Comparison of ENCODE assay signal across 29 cellular contexts in the genomic region with DNA sequence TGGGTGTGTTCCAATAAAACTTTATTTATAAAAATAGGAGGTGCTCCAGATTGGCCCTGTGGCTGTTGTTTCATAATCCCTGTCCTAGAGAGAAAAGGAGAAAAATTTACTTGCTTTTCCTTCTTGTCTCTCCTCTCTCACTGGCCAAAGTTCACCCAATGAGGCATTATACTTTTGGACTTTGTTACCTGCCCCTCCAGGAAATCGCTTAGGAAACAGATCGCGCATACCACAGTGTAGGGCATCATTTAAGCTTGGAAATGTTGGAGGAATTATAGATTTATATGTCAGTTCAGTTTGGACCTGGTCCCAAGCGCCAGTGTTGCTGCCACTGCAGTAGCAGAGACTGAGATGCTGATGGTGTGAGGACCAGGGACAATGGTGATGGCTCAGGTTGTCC.
"Had no signal": no experiment of that assay in that cellular context is flagged by ENCODE, and none has a peak within 500 bp of the region (broad histone marks: within the 10 kb centered on the region; RNA-seq: fewer than 3 reads in every experiment).

No MANE protein-coding gene starts in this region.

- H3K36me3 ChIP-seq: gastroesophageal sphincter, heart left ventricle, left lung, neutrophil, pancreas, right lobe of liver, suprapubic skin had no signal

- H3K27me3 Mint-ChIP-seq: central memory CD8-positive, alpha-beta T cell; natural killer cell treated with Interleukin-12 subunit alpha and Interleukin-12 subunit beta and Interleukin-15 and Interleukin-18, amount 100 ng/mL, for 72 hours; stimulated activated naive CD8-positive, alpha-beta T cell treated with anti-CD3 and anti-CD28 coated beads, Interleukin-15, amount 100 ng/mL, for 72 hours; type B pancreatic cell had no signal

- H3K9me3 ChIP-seq: gastroesophageal sphincter, heart left ventricle, left lung, neutrophil, pancreas, right lobe of liver, suprapubic skin had no signal

- H3K36me3 Mint-ChIP-seq: naive B cell; natural killer cell treated with Interleukin-12 subunit alpha and Interleukin-12 subunit beta and Interleukin-15 and Interleukin-18, amount 100 ng/mL, for 72 hours; type B pancreatic cell had no signal

- H3K27me3 ChIP-seq: dorsolateral prefrontal cortex, foreskin keratinocyte, gastroesophageal sphincter, heart left ventricle, hepatocyte, left lung, neutrophil, pancreas, right lobe of liver, suprapubic skin had no signal

- H3K9me3 Mint-ChIP-seq: neural crest cell had no signal

- DNase-seq: cortex of kidney; dorsolateral prefrontal cortex; effector CD4-positive, alpha-beta T cell; foreskin keratinocyte; heart left ventricle; kidney; left lung; mesendoderm; midbrain; naive B cell; pancreas; right lobe of liver; stimulated activated CD4-positive, alpha-beta T cell treated with anti-CD3 and anti-CD28 coated beads, Interleukin-12 subunit alpha, Interleukin-12 subunit beta, amount 100 ng/mL, for 4 hours; stimulated activated CD4-positive, alpha-beta T cell treated with anti-CD3 and anti-CD28 coated beads, Interleukin-1b, Interleukin-23, amount 100 ng/mL, for 48 hours; stimulated activated CD4-positive, alpha-beta T cell treated with anti-CD3 and anti-CD28 coated beads, Interleukin-4, amount 100 ng/mL, for 1 hour; stimulated activated CD8-positive, alpha-beta memory T cell treated with anti-CD3 and anti-CD28 coated beads, Interleukin-4, amount 100 ng/mL, for 48 hours; stimulated activated naive CD4-positive, alpha-beta T cell; stimulated activated naive CD8-positive, alpha-beta T cell treated with anti-CD3 and anti-CD28 coated beads, Interleukin-15, amount 100 ng/mL, for 72 hours had no signal

- ATAC-seq: esophagus mucosa; gastroesophageal sphincter; heart left ventricle; left lung; natural killer cell treated with Interleukin-12 subunit alpha and Interleukin-12 subunit beta and Interleukin-15 and Interleukin-18, amount 100 ng/mL, for 72 hours; pancreas; right lobe of liver; stimulated activated naive CD8-positive, alpha-beta T cell treated with anti-CD3 and anti-CD28 coated beads, Interleukin-15, amount 100 ng/mL, for 72 hours had no signal

- H3K4me3 Mint-ChIP-seq: central memory CD8-positive, alpha-beta T cell; naive B cell; natural killer cell treated with Interleukin-12 subunit alpha and Interleukin-12 subunit beta and Interleukin-15 and Interleukin-18, amount 100 ng/mL, for 72 hours; neural crest cell; stimulated activated naive CD8-positive, alpha-beta T cell treated with anti-CD3 and anti-CD28 coated beads, Interleukin-15, amount 100 ng/mL, for 72 hours; type B pancreatic cell had no signal

- H3K27ac ChIP-seq: dorsolateral prefrontal cortex, epithelial cell of prostate, foreskin keratinocyte, gastroesophageal sphincter, heart left ventricle, hepatocyte, left lung, neutrophil, pancreas, right lobe of liver, suprapubic skin had no signal

- H3K4me1 ChIP-seq: foreskin keratinocyte, gastroesophageal sphincter, heart left ventricle, left lung, pancreas, right lobe of liver, suprapubic skin had no signal

- FAIRE-seq: kidney, pancreas had no signal

- H3K4me3 ChIP-seq: dorsolateral prefrontal cortex, gastroesophageal sphincter, heart left ventricle, hepatocyte, left lung, pancreas, right lobe of liver, smooth muscle cell, suprapubic skin had no signal

- H3K4me1 Mint-ChIP-seq: central memory CD8-positive, alpha-beta T cell; naive B cell; neural crest cell; stimulated activated naive CD8-positive, alpha-beta T cell treated with anti-CD3 and anti-CD28 coated beads, Interleukin-15, amount 100 ng/mL, for 72 hours had no signal

- H3K27ac Mint-ChIP-seq: natural killer cell treated with Interleukin-12 subunit alpha and Interleukin-12 subunit beta and Interleukin-15 and Interleukin-18, amount 100 ng/mL, for 72 hours; stimulated activated naive CD8-positive, alpha-beta T cell treated with anti-CD3 and anti-CD28 coated beads, Interleukin-15, amount 100 ng/mL, for 72 hours; type B pancreatic cell had no signal
